ENCODE assay signal across 18 cellular contexts in genomic region chr14:55807992-55808391, GRCh38.
DNase-seq lines count a peak whose midpoint lies in the region; ATAC-seq and TF ChIP-seq lines count a peak whose summit lies in the region.
"Had no signal": no experiment of that assay in that cellular context is flagged by ENCODE, and none has a peak within 500 bp of the region (broad histone marks: within the 10 kb centered on the region; RNA-seq: fewer than 3 reads in every experiment).

No MANE protein-coding gene starts in this region.

- no peak for DNase-seq in CD8-positive, alpha-beta memory T cell
- peak in 1 of 3 donors; percentile 50 for DNase-seq in Peyer's patch
- no peak for DNase-seq in colonic mucosa
- peak in 1 of 10 donors; percentile 3 for DNase-seq in naive thymus-derived CD8-positive, alpha-beta T cell
- DNase-seq in RKO (ENCODE audit: low spot score): no peak
- DNase-seq in gastrocnemius medialis: no peak
- no peak for DNase-seq in GM20000 (ENCODE audit: low spot score)
- DNase-seq: activated CD4-positive, alpha-beta T cell treated with anti-CD3 and anti-CD28 coated beads for 4 hours; activated gamma-delta T cell; EL; head of caudate nucleus; KBM-7; stimulated activated CD8-positive, alpha-beta memory T cell treated with anti-CD3 and anti-CD28 coated beads, Interleukin-4, amount 100 ng/mL, for 48 hours; upper lobe of left lung had no signal

- no peaks in the 10 kb centered on the region for H3K9me3 ChIP-seq in CD8-positive, alpha-beta memory T cell (ENCODE audit: low read length)
- H3K9me3 ChIP-seq in Peyer's patch: no peaks in the 10 kb centered on the region
- H3K9me3 ChIP-seq in colonic mucosa: no peaks in the 10 kb centered on the region
- H3K9me3 ChIP-seq in gastrocnemius medialis: no peaks in the 10 kb centered on the region
- H3K9me3 ChIP-seq: upper lobe of left lung had no signal

- H3K4me3 Mint-ChIP-seq in CD8-positive, alpha-beta memory T cell: peak overlapping the region in 6 of 7 donors; percentile 60 to 77 (median 66)
- peak overlapping the region in 4 of 10 donors; percentile 42 to 62 (median 54) for H3K4me3 Mint-ChIP-seq in naive thymus-derived CD8-positive, alpha-beta T cell
- H3K4me3 Mint-ChIP-seq: nephron had no signal

- in situ Hi-C loops in gastrocnemius medialis (cut with MboI; ENCODE audit: low sequenced_read_pairs in 4 of 4): no loop called here

- H3K9me3 Mint-ChIP-seq in CD8-positive, alpha-beta memory T cell: peaks cover 0 to 14% (median 8%) of the 10 kb centered on the region in 5 donors
- peaks cover 0 to 11% (median 2%) of the 10 kb centered on the region in 9 donors for H3K9me3 Mint-ChIP-seq in naive thymus-derived CD8-positive, alpha-beta T cell

- peaks cover 34 to 55% (median 49%) of the 10 kb centered on the region in 3 donors for H3K4me1 Mint-ChIP-seq in CD8-positive, alpha-beta memory T cell
- peaks cover 18 to 33% (median 22%) of the 10 kb centered on the region in 4 donors for H3K4me1 Mint-ChIP-seq in naive thymus-derived CD8-positive, alpha-beta T cell

- H3K27ac ChIP-seq in CD8-positive, alpha-beta memory T cell (ENCODE audit: low read depth, low read length): no peak overlapping the region
- H3K27ac ChIP-seq in Peyer's patch: peak overlapping the region in 3 of 4 donors; percentile 78 to 90 (median 87)
- H3K27ac ChIP-seq in colonic mucosa: peak overlapping the region; percentile 74
- H3K27ac ChIP-seq in gastrocnemius medialis: peak overlapping the region in 1 of 4 donors; percentile 47
- H3K27ac ChIP-seq: cardiac muscle cell had no signal

- H3K27me3 ChIP-seq in CD8-positive, alpha-beta memory T cell (ENCODE audit: insufficient read depth, low read length, poor library complexity, severe bottlenecking): no peaks in the 10 kb centered on the region
- H3K27me3 ChIP-seq in Peyer's patch (no peaks in the 10 kb centered on the region), colonic mucosa (no peaks in the 10 kb centered on the region), gastrocnemius medialis (no peaks in the 10 kb centered on the region)
- H3K27me3 ChIP-seq: BLaER1 treated with 17β-estradiol and CSF1 and Interleukin-3, amounts not matched to agents 10 nM and 100 nM; cardiac muscle cell; upper lobe of left lung had no signal

- POLR2A ChIA-PET in CD8-positive, alpha-beta memory T cell (lab: Charles Lee): no interaction called here
- POLR2A ChIA-PET in naive thymus-derived CD8-positive, alpha-beta T cell (lab: Charles Lee): no interaction called here

- TF ChIP-seq CTCF in Peyer's patch (IDR thresholded peaks at IDR 0.05): no peak
- no peak for TF ChIP-seq CTCF in colonic mucosa (IDR thresholded peaks at IDR 0.05)
- no peak for TF ChIP-seq CTCF in gastrocnemius medialis (IDR thresholded peaks at IDR 0.05 in 4 of 5, conservative IDR thresholded peaks at IDR 0.05 in 1 of 5)
- no peak for TF ChIP-seq CTCF in GM20000 (IDR thresholded peaks at IDR 0.05; ENCODE audit: extremely low read depth, missing control alignments)

- CTCF ChIA-PET in CD8-positive, alpha-beta memory T cell (lab: Charles Lee): no interaction called here

- H3K27me3 Mint-ChIP-seq in CD8-positive, alpha-beta memory T cell: peaks cover 5 to 13% of the 10 kb centered on the region in 2 donors
- H3K27me3 Mint-ChIP-seq in naive thymus-derived CD8-positive, alpha-beta T cell: peaks cover 0 to 10% (median 7%) of the 10 kb centered on the region in 5 donors

- H3K4me1 ChIP-seq in CD8-positive, alpha-beta memory T cell (ENCODE audit: insufficient read depth, low read length): peaks cover 32% of the 10 kb centered on the region
- H3K4me1 ChIP-seq in Peyer's patch (peaks cover 0 to 37% (median 0%) of the 10 kb centered on the region in 4 donors), colonic mucosa (no peaks in the 10 kb centered on the region), gastrocnemius medialis (peaks cover 0 to 4% of the 10 kb centered on the region in 2 donors)

- H3K4me3 ChIP-seq in CD8-positive, alpha-beta memory T cell (ENCODE audit: low read length): no peak overlapping the region
- H3K4me3 ChIP-seq in Peyer's patch (no peak overlapping the region), colonic mucosa (no peak overlapping the region), gastrocnemius medialis (no peak overlapping the region)
- H3K4me3 ChIP-seq: BLaER1 treated with 17β-estradiol and CSF1 and Interleukin-3, amounts not matched to agents 10 nM and 100 nM; cardiac muscle cell; upper lobe of left lung had no signal

- TF ChIP-seq POLR2A in Peyer's patch (IDR thresholded peaks at IDR 0.05) (no peak), gastrocnemius medialis (IDR thresholded peaks at IDR 0.05) (no peak)

- peak overlapping the region; percentile 79 to 98 (median 95) for H3K27ac Mint-ChIP-seq in CD8-positive, alpha-beta memory T cell
- peak overlapping the region; percentile 72 to 96 (median 90) for H3K27ac Mint-ChIP-seq in naive thymus-derived CD8-positive, alpha-beta T cell

- H3K36me3 ChIP-seq in CD8-positive, alpha-beta memory T cell (ENCODE audit: insufficient read depth, low read length): no peaks in the 10 kb centered on the region
- H3K36me3 ChIP-seq in Peyer's patch: no peaks in the 10 kb centered on the region
- H3K36me3 ChIP-seq in colonic mucosa: no peaks in the 10 kb centered on the region
- H3K36me3 ChIP-seq in gastrocnemius medialis: no peaks in the 10 kb centered on the region
- H3K36me3 ChIP-seq: BLaER1 treated with 17β-estradiol and CSF1 and Interleukin-3, amounts not matched to agents 10 nM and 100 nM; cardiac muscle cell; upper lobe of left lung had no signal

- H3K9ac ChIP-seq in colonic mucosa (ENCODE audit: low read depth in 2 of 2, low read length in 2 of 2): peak overlapping the region in 1 of 2 donors; percentile 69
- H3K9ac ChIP-seq: BLaER1 treated with 17β-estradiol and CSF1 and Interleukin-3, amounts not matched to agents 10 nM and 100 nM had no signal

- ATAC-seq in naive thymus-derived CD8-positive, alpha-beta T cell: no peak
- ATAC-seq in GM18861 (IDR thresholded peaks at IDR 0.05; ENCODE audit: unreplicated experiment) (no peak), gastrocnemius medialis (no peak)

- H3K36me3 Mint-ChIP-seq in CD8-positive, alpha-beta memory T cell: peaks cover 0 to 30% (median 0%) of the 10 kb centered on the region in 3 donors
- peaks cover 0 to 5% (median 4%) of the 10 kb centered on the region in 3 donors for H3K36me3 Mint-ChIP-seq in naive thymus-derived CD8-positive, alpha-beta T cell

- intact Hi-C loops in colonic mucosa (cut with DNase I): no loop called here
- intact Hi-C loops in gastrocnemius medialis (cut with DNase I; ENCODE audit: low total_unique reads): no loop called here
